Comparison of ENCODE assay signal across 8 cellular contexts in genomic region chrX:103608305-103608963, GRCh38. TPM values are rescaled to one million over a fixed set of nuclear protein-coding genes. Genes with fewer than 3 reads are reported as not detected.
DNase-seq lines count a peak whose midpoint lies in the region; ATAC-seq and TF ChIP-seq lines count a peak whose summit lies in the region.

No MANE protein-coding gene starts in this region.

- H3K9me3 Mint-ChIP-seq in activated T-cell treated with anti-CD3 and anti-CD28 coated beads, Interleukin-2, amount 50 U/mL, for 24 hours: no peaks in the 10 kb centered on the region

- H3K27ac ChIP-seq in body of pancreas (peak overlapping the region; percentile 39 to 87 (median 85)), layer of hippocampus (ENCODE audit: low read depth, low read length) (peak overlapping the region; percentile 87), thoracic aorta (peak overlapping the region; percentile 81 to 90)

- peak overlapping the region; percentile 76 for H3K4me3 Mint-ChIP-seq in activated T-cell treated with anti-CD3 and anti-CD28 coated beads, Interleukin-2, amount 50 U/mL, for 24 hours

- no peaks in the 10 kb centered on the region for H3K9me3 ChIP-seq in body of pancreas
- H3K9me3 ChIP-seq in thoracic aorta: no peaks in the 10 kb centered on the region

- H3K4me3 ChIP-seq in body of pancreas (peak overlapping the region; percentile 37 to 55), thoracic aorta (peak overlapping the region; percentile 81)

- 4 to 11% methylated on average over 8 to 18 of the region's 21 CpGs for WGBS in body of pancreas, 2 donors

- no peaks in the 10 kb centered on the region for H3K4me1 ChIP-seq in body of pancreas
- peaks cover 0 to 6% of the 10 kb centered on the region in 2 donors for H3K4me1 ChIP-seq in thoracic aorta (ENCODE audit: control insufficient read depth in 1 of 2, low read depth in 2 of 2)

- no peaks in the 10 kb centered on the region for H3K36me3 Mint-ChIP-seq in activated T-cell treated with anti-CD3 and anti-CD28 coated beads, Interleukin-2, amount 50 U/mL, for 24 hours (ENCODE audit: low read depth)

- H3K4me1 Mint-ChIP-seq in activated T-cell treated with anti-CD3 and anti-CD28 coated beads, Interleukin-2, amount 50 U/mL, for 24 hours (ENCODE audit: low read depth): peaks cover 4% of the 10 kb centered on the region

- intact Hi-C loops in body of pancreas (cut with DNase I): no loop called here

- H3K36me3 ChIP-seq in body of pancreas (replicated peaks in 1 of 2; ENCODE audit: insufficient read depth in 1 of 2, low read depth in 2 of 2) (no peaks in the 10 kb centered on the region), thoracic aorta (no peaks in the 10 kb centered on the region)

- TF ChIP-seq POLR2A in body of pancreas (IDR thresholded peaks at IDR 0.05): no peak

- H3K27ac Mint-ChIP-seq in activated T-cell treated with anti-CD3 and anti-CD28 coated beads, Interleukin-2, amount 50 U/mL, for 24 hours: peak overlapping the region; percentile 60

- no peak for TF ChIP-seq CTCF in body of pancreas (IDR thresholded peaks at IDR 0.05)
- TF ChIP-seq CTCF in thoracic aorta (IDR thresholded peaks at IDR 0.05): no peak

- peaks cover 46% of the 10 kb centered on the region for H3K27me3 Mint-ChIP-seq in activated T-cell treated with anti-CD3 and anti-CD28 coated beads, Interleukin-2, amount 50 U/mL, for 24 hours

- DNase-seq in activated T-cell treated with anti-CD3 and anti-CD28 coated beads, Interleukin-2, amount 50 U/mL, for 24 hours: peak; percentile 37
- DNase-seq in activated T-cell treated with anti-CD3 and anti-CD28 coated beads, Interleukin-2, amount 50 U/mL, for 1 hour: no peak
- DNase-seq in body of pancreas: peak; percentile 20 to 46 (median 24)
- DNase-seq in thoracic aorta (ENCODE audit: low spot score): no peak
- DNase-seq in kidney glomerular epithelial cell (lab: John Stamatoyannopoulos, UW): no peak
- no peak for DNase-seq in activated effector memory CD4-positive, alpha-beta T cell treated with Interleukin-2 at 50 U/mL for 16 hours

- H3K27me3 ChIP-seq in body of pancreas: peaks cover 0 to 4% of the 10 kb centered on the region in 2 donors
- no peaks in the 10 kb centered on the region for H3K27me3 ChIP-seq in layer of hippocampus (ENCODE audit: control insufficient read depth, insufficient read depth, low read length)
- H3K27me3 ChIP-seq in thoracic aorta (replicated peaks; ENCODE audit: insufficient read depth): no peaks in the 10 kb centered on the region

- peak; percentile 32 for ATAC-seq in HG03354 (IDR thresholded peaks at IDR 0.05; ENCODE audit: poor library complexity, severe bottlenecking, unreplicated experiment)
- ATAC-seq in body of pancreas: peak; percentile 38
- no peak for ATAC-seq in thoracic aorta (ENCODE audit: insufficient number of reproducible peaks, low FRiP score, low read depth)

RNA-seq across cellular contexts. Expression of gene TCEAL3, which starts 0.7 kb away (rescaled TPM):
- total RNA-seq in body of pancreas (10 to 100 TPM; 21.4 to 21.8 TPM), thoracic aorta (100 to 1,000 TPM in 1 of 2 donors, 10 to 100 TPM in 1; 87.3 to 103 TPM)

RNA-seq across cellular contexts. Expression of gene TCEAL1, which starts 20.3 kb away (rescaled TPM):
- total RNA-seq in body of pancreas: 10 to 100 TPM; 14.8 to 28.0 TPM
- 100 to 1,000 TPM; 108 to 134 TPM for total RNA-seq in thoracic aorta

RNA-seq across cellular contexts. Expression of gene TCEAL4, which starts 23.1 kb away (rescaled TPM):
- total RNA-seq in body of pancreas (10 to 100 TPM; 36.8 to 51.4 TPM), thoracic aorta (100 to 1,000 TPM; 334 to 386 TPM)

Comparison
In these comparisons a context has a peak if more than half of its experiments do, and no peak if none do; other contexts are left out.
1. DNase-seq: peak in activated T-cell treated with anti-CD3 and anti-CD28 coated beads, Interleukin-2, amount 50 U/mL, for 24 hours (single experiment) and body of pancreas (4 of 4); none in activated T-cell treated with anti-CD3 and anti-CD28 coated beads, Interleukin-2, amount 50 U/mL, for 1 hour (single experiment), thoracic aorta (single experiment), kidney glomerular epithelial cell (single experiment) and activated effector memory CD4-positive, alpha-beta T cell treated with Interleukin-2 at 50 U/mL for 16 hours (single experiment).
2. RNA of gene TCEAL4, which starts 23.1 kb away (total RNA-seq): 334 to 386 TPM in thoracic aorta; 36.8 to 51.4 TPM in body of pancreas; every median in the first group is over 4 times any median in the second.
3. Peak in every context shown above with its lines, with median percentiles within 50 percentile points of each other: H3K27ac ChIP-seq.